Comparison of ENCODE assay signal across 20 cellular contexts in genomic region chr2:121579326-121579725, GRCh38. TPM values are rescaled to one million over a fixed set of nuclear protein-coding genes. Genes with fewer than 3 reads are reported as not detected.
"Had no signal": no experiment of that assay in that cellular context is flagged by ENCODE, and none has a peak within 500 bp of the region (broad histone marks: within the 10 kb centered on the region; RNA-seq: fewer than 3 reads in every experiment).

No MANE protein-coding gene starts in this region.

- H3K27me3 Mint-ChIP-seq: activated naive CD4-positive, alpha-beta T cell treated with anti-CD3 and anti-CD28 coated beads, Interleukin-2, amount 50 U/mL, for 24 hours; dendritic cell treated with granulocyte-macrophage colony-stimulating factor and Interleukin-4, amounts not matched to agents 40 ng/mL and 50 ng/mL, for 4 days; effector memory CD8-positive, alpha-beta T cell; stimulated activated naive B cell treated with anti-CD40 and anti-IgM and Interleukin-4, amounts not matched to agents 10 μg/mL and 1 μg/mL and 100 μg/mL, for 72 hours had no signal

- H3K27ac Mint-ChIP-seq: dendritic cell treated with granulocyte-macrophage colony-stimulating factor and Interleukin-4, amounts not matched to agents 40 ng/mL and 50 ng/mL, for 4 days; stimulated activated naive B cell treated with anti-CD40 and anti-IgM and Interleukin-4, amounts not matched to agents 10 μg/mL and 1 μg/mL and 100 μg/mL, for 72 hours had no signal

- H3K27me3 ChIP-seq: brain microvascular endothelial cell, spleen, transverse colon had no signal

- DNase-seq: activated CD4-positive, alpha-beta T cell treated with anti-CD3 and anti-CD28 coated beads for 48 hours; activated CD8-positive, alpha-beta memory T cell treated with anti-CD3 and anti-CD28 coated beads for 24 hours; activated effector memory CD4-positive, alpha-beta T cell treated with Interleukin-2 at 50 U/mL for 16 hours; amniotic stem cell; brain microvascular endothelial cell; effector memory CD8-positive, alpha-beta T cell; erythroblast; left cardiac atrium; natural killer cell; psoas muscle; spleen; stimulated activated CD4-positive, alpha-beta T cell treated with anti-CD3 and anti-CD28 coated beads, Interleukin-1b, Interleukin-23, amount 100 ng/mL, for 48 hours; stimulated activated naive B cell treated with anti-CD40 and anti-IgM and Interleukin-4, amounts not matched to agents 10 μg/mL and 1 μg/mL and 100 μg/mL, for 72 hours; transverse colon had no signal

- H3K9me3 ChIP-seq: psoas muscle, spleen, transverse colon had no signal

- H3K9me3 Mint-ChIP-seq: activated naive CD4-positive, alpha-beta T cell treated with anti-CD3 and anti-CD28 coated beads, Interleukin-2, amount 50 U/mL, for 24 hours; dendritic cell treated with granulocyte-macrophage colony-stimulating factor and Interleukin-4, amounts not matched to agents 40 ng/mL and 50 ng/mL, for 4 days; effector memory CD8-positive, alpha-beta T cell; natural killer cell had no signal

- H3K36me3 ChIP-seq: brain microvascular endothelial cell, spleen, transverse colon had no signal

- H3K4me3 Mint-ChIP-seq: activated naive CD4-positive, alpha-beta T cell treated with anti-CD3 and anti-CD28 coated beads, Interleukin-2, amount 50 U/mL, for 24 hours; dendritic cell treated with granulocyte-macrophage colony-stimulating factor and Interleukin-4, amounts not matched to agents 40 ng/mL and 50 ng/mL, for 4 days; effector memory CD8-positive, alpha-beta T cell; natural killer cell; stimulated activated naive B cell treated with anti-CD40 and anti-IgM and Interleukin-4, amounts not matched to agents 10 μg/mL and 1 μg/mL and 100 μg/mL, for 72 hours had no signal

- ATAC-seq: effector memory CD8-positive, alpha-beta T cell; left cardiac atrium; natural killer cell; psoas muscle; sciatic nerve; stimulated activated naive B cell treated with anti-CD40 and anti-IgM and Interleukin-4, amounts not matched to agents 10 μg/mL and 1 μg/mL and 100 μg/mL, for 72 hours had no signal

- H3K4me3 ChIP-seq: psoas muscle, spleen, transverse colon had no signal

- H3K27ac ChIP-seq: brain microvascular endothelial cell, psoas muscle, spleen, transverse colon had no signal

- H3K36me3 Mint-ChIP-seq: natural killer cell had no signal

RNA-seq across cellular contexts. Expression of gene RNU4ATAC, which starts 48.6 kb away (rescaled TPM):
- total RNA-seq: mucosa of gallbladder, natural killer cell, osteoblast, psoas muscle, sciatic nerve, subcutaneous adipose tissue had no signal
- polyA plus RNA-seq: psoas muscle, spleen had no signal
